8 cellular contexts compared by ENCODE assay signal in the genomic region with DNA sequence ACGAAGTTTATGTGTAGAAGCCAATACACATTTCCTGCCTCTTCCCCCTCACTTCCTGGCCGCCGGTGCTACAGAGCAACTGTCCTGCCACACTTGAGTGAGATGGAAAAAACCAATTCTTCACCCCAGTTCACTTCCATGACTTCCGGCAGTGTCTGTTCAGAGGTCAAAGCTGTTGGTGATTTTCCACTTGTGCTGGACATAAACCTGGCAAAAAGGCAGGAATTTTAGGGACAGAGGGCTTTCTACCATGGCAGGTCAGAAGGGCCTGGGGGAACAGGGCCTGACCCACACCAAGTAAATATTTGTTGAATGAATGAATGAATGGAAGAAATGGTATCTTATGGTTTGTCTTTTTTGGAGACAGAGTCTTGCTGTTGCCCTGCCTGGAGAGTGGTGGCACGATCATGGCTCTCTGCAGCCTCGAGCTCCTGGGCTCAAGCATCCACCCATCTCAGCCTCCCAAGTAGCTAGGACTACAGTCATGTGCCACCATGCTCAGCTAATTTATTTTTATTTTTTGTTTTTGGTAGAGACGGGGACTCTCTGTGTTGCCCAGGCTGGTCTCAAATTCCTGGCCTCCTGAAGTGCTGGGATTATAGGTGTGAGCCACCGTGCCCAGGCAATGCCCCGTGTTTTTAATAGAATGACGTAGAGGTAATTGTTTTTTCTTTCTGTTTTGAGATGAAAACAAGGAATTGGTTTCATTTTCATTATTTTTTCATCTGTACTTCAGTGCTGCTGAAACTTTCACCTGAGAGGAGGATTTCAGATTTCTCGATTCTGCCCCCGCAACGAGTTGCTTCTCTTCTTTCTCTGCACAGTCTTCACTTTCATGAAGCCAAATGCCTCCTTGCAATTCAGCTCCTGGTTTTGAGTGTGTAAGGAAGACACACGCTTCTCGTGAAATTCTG. TPM values are rescaled to one million over a fixed set of nuclear protein-coding genes. Genes with fewer than 3 reads are reported as not detected.
DNase-seq lines count a peak whose midpoint lies in the region; ATAC-seq and TF ChIP-seq lines count a peak whose summit lies in the region.

No MANE protein-coding gene starts in this region.

- H3K9me3 ChIP-seq in tibial artery = no peaks in the 10 kb centered on the region

- intact Hi-C loops in tibial artery (cut with DNase I; ENCODE audit: low total_unique reads) (no loop called here), dorsolateral prefrontal cortex (cut with DNase I) (loop anchor here in 1 of 2 donors (5.0 kb wide), 2 partner anchors 49 to 66 kb away; a partner anchor contains a TSS)

- peaks cover 0 to 5% (median 5%) of the 10 kb centered on the region in 3 donors for H3K36me3 ChIP-seq in tibial artery

- no peaks in the 10 kb centered on the region for H3K27me3 ChIP-seq in tibial artery
- H3K27me3 ChIP-seq in dorsolateral prefrontal cortex = no peaks in the 10 kb centered on the region

- peaks cover 0 to 10% (median 7%) of the 10 kb centered on the region in 4 donors for H3K4me1 ChIP-seq in tibial artery

- H3K27ac ChIP-seq in tibial artery (no peak overlapping the region), dorsolateral prefrontal cortex (peak overlapping the region in 16 of 59 donors; percentile 1 to 61 (median 44))

- DNase-seq in activated gamma-delta T cell treated with Interleukin-2 at 50 U/mL for 16 hours (peak; percentile 23), activated gamma-delta T cell (lab: John Stamatoyannopoulos, UW) (no peak), activated T-cell treated with anti-CD3 and anti-CD28 coated beads for 4 hours (peak; percentile 20), memory B cell (ENCODE audit: low spot score in 2 of 2) (no peak), type B pancreatic cell (ENCODE audit: extremely low spot score, unreplicated experiment) (peak; percentile 15), NCI-H1417 (lab: John Stamatoyannopoulos, UW) (no peak), tibial artery (no peak), dorsolateral prefrontal cortex (no peak)

- no peak for TF ChIP-seq CTCF in type B pancreatic cell (conservative IDR thresholded peaks at IDR 0.05)
- no peak for TF ChIP-seq CTCF in tibial artery (IDR thresholded peaks at IDR 0.05)
- no peak for TF ChIP-seq CTCF in dorsolateral prefrontal cortex (IDR thresholded peaks at IDR 0.05 in 54 of 56, conservative IDR thresholded peaks at IDR 0.05 in 2 of 56; ENCODE audit: low read depth in 1 of 56, partially characterized antibody in 56 of 56)

- peak; percentile 40 for ATAC-seq in memory B cell (ENCODE audit: low read depth)

- no peak overlapping the region for H3K4me3 ChIP-seq in tibial artery
- H3K4me3 ChIP-seq in dorsolateral prefrontal cortex = no peak overlapping the region

- H3K4me3 Mint-ChIP-seq in memory B cell (peak overlapping the region; percentile 11), type B pancreatic cell (no peak overlapping the region)

- H3K4me1 Mint-ChIP-seq in memory B cell (peaks cover 28% of the 10 kb centered on the region), type B pancreatic cell (ENCODE audit: unreplicated experiment) (peaks cover 18% of the 10 kb centered on the region)

- peaks cover 3% of the 10 kb centered on the region for H3K27me3 Mint-ChIP-seq in memory B cell
- no peaks in the 10 kb centered on the region for H3K27me3 Mint-ChIP-seq in type B pancreatic cell

- peak overlapping the region; percentile 86 for H3K27ac Mint-ChIP-seq in memory B cell
- H3K27ac Mint-ChIP-seq in type B pancreatic cell = no peak overlapping the region

- no peaks in the 10 kb centered on the region for H3K9me3 Mint-ChIP-seq in memory B cell
- no peaks in the 10 kb centered on the region for H3K9me3 Mint-ChIP-seq in type B pancreatic cell

- H3K36me3 Mint-ChIP-seq in memory B cell = no peaks in the 10 kb centered on the region
- no peaks in the 10 kb centered on the region for H3K36me3 Mint-ChIP-seq in type B pancreatic cell

RNA-seq across cellular contexts. Expression of a gene that starts 48.0 kb away (rescaled TPM):
- total RNA-seq in type B pancreatic cell (ENCODE audit: low replicate concordance) (17.8 and 26.8 TPM in 2 replicates), dorsolateral prefrontal cortex (10 to 100 TPM; 37.1 to 95.3 (median 57.4) TPM)

Comparison
In these comparisons a context has a peak if more than half of its experiments do, and no peak if none do; other contexts are left out.
1. DNase-seq: peak in activated gamma-delta T cell treated with Interleukin-2 at 50 U/mL for 16 hours (single experiment), activated T-cell treated with anti-CD3 and anti-CD28 coated beads for 4 hours (single experiment) and type B pancreatic cell (single experiment); none in activated gamma-delta T cell (single experiment), memory B cell (0 of 2), NCI-H1417 (0 of 3), tibial artery (0 of 2) and dorsolateral prefrontal cortex (0 of 10).